ENCODE assay signal across 1 cellular context in genomic region chr17:75289122-75289831, GRCh38.
TF ChIP-seq lines count a peak whose summit lies in the region.

Gene SLC25A19 (minus strand): TSS chr17:75289433. CDS start chr17:75286764, 2,669 bp downstream.

TF ChIP-seq in HEK293, 187 proteins besides CTCF, POLR2A, EP300 and RAD21 (continued from another document and continues in another):
- TF ChIP-seq INSM2 (tag by site-specific recombination; IDR thresholded peaks at IDR 0.05), result no peak
- TF ChIP-seq ZNF148 (tag by site-specific recombination; IDR thresholded peaks at IDR 0.05; ENCODE audit: borderline replicate concordance), result no peak
- TF ChIP-seq ZNF404 (tag by site-specific recombination; IDR thresholded peaks at IDR 0.05), result no peak
- TF ChIP-seq KLF16 (tag by site-specific recombination; IDR thresholded peaks at IDR 0.05), result peak; percentile 87; the same call in 1 of the 2 replicates
- no peak for TF ChIP-seq ZNF26 (tag by site-specific recombination; IDR thresholded peaks at IDR 0.05)
- TF ChIP-seq MYNN (tag by site-specific recombination; IDR thresholded peaks at IDR 0.05; ENCODE audit: borderline replicate concordance), result no peak
- no peak for TF ChIP-seq BCL6B (tag by site-specific recombination; IDR thresholded peaks at IDR 0.05)
- TF ChIP-seq ZEB2 (tag by site-specific recombination; IDR thresholded peaks at IDR 0.05), result peak; percentile 74; the same call in 1 of the 2 replicates
- no peak for TF ChIP-seq ZSCAN4 (tag by site-specific recombination; IDR thresholded peaks at IDR 0.05)
- TF ChIP-seq ZBTB17 (tag by site-specific recombination; IDR thresholded peaks at IDR 0.05), result peak; percentile 96
- TF ChIP-seq ZNF112 (tag by site-specific recombination; IDR thresholded peaks at IDR 0.05), result no peak
- TF ChIP-seq YY2 (tag by site-specific recombination; IDR thresholded peaks at IDR 0.05), result peak; percentile 60; the same call in 1 of the 2 replicates
- no peak for TF ChIP-seq SCRT1 (tag by site-specific recombination; IDR thresholded peaks at IDR 0.05; ENCODE audit: borderline replicate concordance)
- no peak for TF ChIP-seq ZNF366 (tag by site-specific recombination; conservative IDR thresholded peaks at IDR 0.05)
- no peak for TF ChIP-seq BCL11A (tag by site-specific recombination; IDR thresholded peaks at IDR 0.05; ENCODE audit: low read depth)
- no peak for TF ChIP-seq ZNF121 (tag by site-specific recombination; IDR thresholded peaks at IDR 0.05)
- TF ChIP-seq ZNF555 (tag by site-specific recombination; conservative IDR thresholded peaks at IDR 0.05), result no peak
- TF ChIP-seq ZNF19 (tag by site-specific recombination; IDR thresholded peaks at IDR 0.05; ENCODE audit: low read depth), result no peak
- TF ChIP-seq ZFHX2 (tag by site-specific recombination; conservative IDR thresholded peaks at IDR 0.05), result no peak
- peak; percentile 77; the same call in 1 of the 2 replicates for TF ChIP-seq ZBTB6 (tag by site-specific recombination; IDR thresholded peaks at IDR 0.05)
- TF ChIP-seq ZNF560 (tag by site-specific recombination; IDR thresholded peaks at IDR 0.05; ENCODE audit: borderline replicate concordance), result no peak
- TF ChIP-seq EGR2 (tag by site-specific recombination; IDR thresholded peaks at IDR 0.05; ENCODE audit: low read depth), result no peak
- no peak for TF ChIP-seq ELK4 (IDR thresholded peaks at IDR 0.05; ENCODE audit: borderline replicate concordance, low read depth, low read length)
- TF ChIP-seq ZNF335 (tag by site-specific recombination; conservative IDR thresholded peaks at IDR 0.05), result peak; percentile 84
- peak; percentile 50; the same call in 1 of the 2 replicates for TF ChIP-seq KLF9 (tag by site-specific recombination; IDR thresholded peaks at IDR 0.05; ENCODE audit: low read depth)
- peak; percentile 61 for TF ChIP-seq ZSCAN30 (tag by site-specific recombination; IDR thresholded peaks at IDR 0.05)
- peak; percentile 69 for TF ChIP-seq KLF17 (tag by site-specific recombination; IDR thresholded peaks at IDR 0.05)
- peak; percentile 71 for TF ChIP-seq KLF1 (tag by site-specific recombination; IDR thresholded peaks at IDR 0.05)
- no peak for TF ChIP-seq ZNF639 (tag by site-specific recombination; IDR thresholded peaks at IDR 0.05)
- TF ChIP-seq ZNF132 (tag by site-specific recombination; IDR thresholded peaks at IDR 0.05; ENCODE audit: borderline replicate concordance), result no peak
- TF ChIP-seq ZBTB26 (tag by site-specific recombination; optimal IDR thresholded peaks at IDR 0.05), result peak; percentile 98
- TF ChIP-seq SP7 (tag by site-specific recombination; IDR thresholded peaks at IDR 0.05), result peak; percentile 54; the same call in 1 of the 2 replicates
- TF ChIP-seq ZNF391 (tag by site-specific recombination; IDR thresholded peaks at IDR 0.05; ENCODE audit: borderline replicate concordance, low read depth), result peak; percentile 63; the same call in 1 of the 2 replicates
- no peak for TF ChIP-seq ZNF266 (tag by site-specific recombination; IDR thresholded peaks at IDR 0.05; ENCODE audit: low read depth)
- TF ChIP-seq ZNF221 (tag by site-specific recombination; IDR thresholded peaks at IDR 0.05; ENCODE audit: borderline replicate concordance), result no peak
- TF ChIP-seq ZNF302 (tag by site-specific recombination; IDR thresholded peaks at IDR 0.05; ENCODE audit: low read depth), result no peak
- no peak for TF ChIP-seq ZNF184 (tag by site-specific recombination; IDR thresholded peaks at IDR 0.05)
- TF ChIP-seq ZNF830 (tag by site-specific recombination; IDR thresholded peaks at IDR 0.05; ENCODE audit: low read depth), result no peak
- peak; percentile 92 for TF ChIP-seq SP2 (tag by site-specific recombination; IDR thresholded peaks at IDR 0.05)
- TF ChIP-seq ZFP37 (tag by site-specific recombination; IDR thresholded peaks at IDR 0.05), result no peak
- TF ChIP-seq ZNF548 (tag by site-specific recombination; IDR thresholded peaks at IDR 0.05), result no peak
- no peak for TF ChIP-seq ZNF169 (tag by site-specific recombination; IDR thresholded peaks at IDR 0.05)
- TF ChIP-seq ZNF416 (tag by site-specific recombination; IDR thresholded peaks at IDR 0.05), result no peak
- TF ChIP-seq REPIN1 (tag by site-specific recombination; IDR thresholded peaks at IDR 0.05; ENCODE audit: low read depth), result peak; percentile 75; the same call in 1 of the 2 replicates
- TF ChIP-seq SALL2 (tag by site-specific recombination; IDR thresholded peaks at IDR 0.05; ENCODE audit: borderline replicate concordance), result no peak
- peak; percentile 57; the same call in 1 of the 2 replicates for TF ChIP-seq ZNF610 (tag by site-specific recombination; IDR thresholded peaks at IDR 0.05; ENCODE audit: borderline replicate concordance)
- no peak for TF ChIP-seq ZFP41 (tag by site-specific recombination; IDR thresholded peaks at IDR 0.05; ENCODE audit: borderline replicate concordance)
- no peak for TF ChIP-seq ZNF571 (tag by site-specific recombination; IDR thresholded peaks at IDR 0.05)
- peak; percentile 93 for TF ChIP-seq ZNF501 (tag by site-specific recombination; IDR thresholded peaks at IDR 0.05)
- TF ChIP-seq ZXDB (tag by site-specific recombination; IDR thresholded peaks at IDR 0.05), result no peak
- no peak for TF ChIP-seq ZNF48 (tag by site-specific recombination; IDR thresholded peaks at IDR 0.05)
- TF ChIP-seq ZNF585B (tag by site-specific recombination; IDR thresholded peaks at IDR 0.05), result no peak
